ENCODE assay signal across 12 cellular contexts in the genomic region with DNA sequence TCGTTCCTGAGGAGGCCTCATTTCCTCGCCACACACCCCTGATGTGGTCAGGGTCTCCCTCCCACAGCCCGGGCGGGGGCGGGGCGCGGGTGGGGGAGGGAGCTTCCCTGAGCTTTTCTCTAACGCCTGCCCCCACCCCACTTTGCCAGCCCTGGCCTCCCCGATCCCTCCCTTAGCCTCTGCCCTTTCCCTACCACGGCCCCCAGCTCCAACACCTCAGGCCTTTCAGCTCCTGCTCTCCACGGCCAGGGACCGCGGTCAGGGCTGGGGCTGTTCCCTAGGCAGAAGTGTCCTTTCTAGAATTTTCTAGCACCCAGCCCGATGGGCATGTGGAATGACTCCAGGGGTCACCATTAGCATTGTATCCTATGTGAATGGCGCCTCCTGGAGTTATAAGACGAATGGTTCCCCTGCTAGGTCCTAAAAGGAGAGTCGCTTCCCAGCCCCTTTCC.
DNase-seq lines count a peak whose midpoint lies in the region; ATAC-seq and TF ChIP-seq lines count a peak whose summit lies in the region.
"Had no signal": no experiment of that assay in that cellular context is flagged by ENCODE, and none has a peak within 500 bp of the region (broad histone marks: within the 10 kb centered on the region; RNA-seq: fewer than 3 reads in every experiment).

No MANE protein-coding gene starts in this region.

- H3K4me3 ChIP-seq in A673 (ENCODE audit: low read depth, low read length, poor library complexity, severe bottlenecking) (no peak overlapping the region), GM12875 (ENCODE audit: low read depth, low read length) (no peak overlapping the region), hepatocyte (no peak overlapping the region), testis (no peak overlapping the region)

- BruUV-seq in A673 (replicated peaks; lab: Mats Ljungman, UMichigan) = no TSS peak

- H3K9me3 ChIP-seq in A673 (ENCODE audit: low read depth, low read length, poor library complexity, severe bottlenecking) = no peaks in the 10 kb centered on the region
- no peaks in the 10 kb centered on the region for H3K9me3 ChIP-seq in hepatocyte (ENCODE audit: low read depth)
- H3K9me3 ChIP-seq in testis = no peaks in the 10 kb centered on the region

- DNase-seq in A673 (ENCODE audit: low spot score) = no peak
- peak; percentile 54 for DNase-seq in hepatocyte (ENCODE audit: low spot score)
- DNase-seq in testis = no peak
- no peak for DNase-seq in NCI-H1417 treated with DMSO at 0.1 percent for 48 hours (lab: John Stamatoyannopoulos, UW)
- no peak for DNase-seq in GM13976 (ENCODE audit: low spot score)
- DNase-seq: CD4-positive, alpha-beta memory T cell; stimulated activated CD4-positive, alpha-beta T cell treated with anti-CD3 and anti-CD28 coated beads, Interleukin-12 subunit alpha, Interleukin-12 subunit beta, amount 100 ng/mL, for 4 hours had no signal

- intact Hi-C loops in A673 (cut with micrococcal nuclease; ENCODE audit: unreplicated experiment) (no loop called here), testis (cut with DNase I; ENCODE audit: low total_unique reads) (no loop called here)

- in situ Hi-C loops in GM13976 (cut with MboI; ENCODE audit: low sequenced_read_pairs, unreplicated experiment) = no loop called here

- WGBS in hepatocyte (ENCODE audit: low lambda C conversion rate, missing lambda C conversion rate) = 36% methylated on average over 8 of the region's 17 CpGs
- WGBS in testis, 2 donors = 49 to 54% methylated on average over 4 to 11 of the region's 17 CpGs

- TF ChIP-seq CTCF in A673 (conservative IDR thresholded peaks at IDR 0.05; ENCODE audit: low read depth, low read length) (peak; percentile 43), GM12875 (IDR thresholded peaks at IDR 0.05; ENCODE audit: borderline replicate concordance, insufficient read depth, low read depth, low read length) (peak; percentile 8; the same call in 1 of the 2 replicates), VCaP (conservative IDR thresholded peaks at IDR 0.05) (no peak), hepatocyte (IDR thresholded peaks at IDR 0.05; ENCODE audit: poor library complexity) (peak; percentile 47), testis (IDR thresholded peaks at IDR 0.05) (no peak), GM13976 (IDR thresholded peaks at IDR 0.05; ENCODE audit: borderline replicate concordance, control extremely low read depth, extremely low read depth, insufficient read depth, missing control alignments) (no peak)

- H3K79me2 ChIP-seq in hepatocyte = no peaks in the 10 kb centered on the region

- H3K27ac ChIP-seq in A673 (ENCODE audit: low read depth, low read length, poor library complexity, severe bottlenecking) (no peak overlapping the region), VCaP (peak overlapping the region; percentile 54; the same call in 1 of the 2 replicates), hepatocyte (peak overlapping the region; percentile 86), testis (no peak overlapping the region)
- H3K27ac ChIP-seq: KMS-11 had no signal

- no peaks in the 10 kb centered on the region for H3K9me2 ChIP-seq in hepatocyte (replicated peaks; ENCODE audit: insufficient read depth)

- peak overlapping the region; percentile 14 for H2AFZ ChIP-seq in hepatocyte

- H3K4me2 ChIP-seq in hepatocyte = peak overlapping the region; percentile 68
- H3K4me2 ChIP-seq: KMS-11 had no signal

- H4K20me1 ChIP-seq in hepatocyte (ENCODE audit: insufficient read depth, poor library complexity, severe bottlenecking) = no peaks in the 10 kb centered on the region

- CTCF ChIA-PET in A673 (lab: Charles Lee) = no interaction called here

- no peaks in the 10 kb centered on the region for H3K27me3 ChIP-seq in A673 (replicated peaks; ENCODE audit: insufficient read depth, low read depth, low read length, poor library complexity)
- H3K27me3 ChIP-seq in hepatocyte = no peaks in the 10 kb centered on the region
- H3K27me3 ChIP-seq in testis = no peaks in the 10 kb centered on the region

- ATAC-seq in GM21526 (IDR thresholded peaks at IDR 0.05; ENCODE audit: low FRiP score, unreplicated experiment) = no peak
- ATAC-seq: esophagus mucosa had no signal

- POLR2A ChIA-PET in A673 (lab: Charles Lee; ENCODE audit: low non-redundant PET) = no interaction called here

- no peaks in the 10 kb centered on the region for H3K4me1 ChIP-seq in A673 (ENCODE audit: insufficient read depth, low read length, poor library complexity, severe bottlenecking)
- H3K4me1 ChIP-seq in hepatocyte (ENCODE audit: insufficient read depth) = peaks cover 37% of the 10 kb centered on the region
- H3K4me1 ChIP-seq in testis = no peaks in the 10 kb centered on the region

- TF ChIP-seq POLR2A in testis (IDR thresholded peaks at IDR 0.05) = no peak

- H3K36me3 ChIP-seq in A673 (ENCODE audit: insufficient read depth, low read length, poor library complexity, severe bottlenecking) (no peaks in the 10 kb centered on the region), hepatocyte (replicated peaks; ENCODE audit: insufficient read depth, low read depth) (no peaks in the 10 kb centered on the region), testis (ENCODE audit: low read depth, missing control alignments) (no peaks in the 10 kb centered on the region)

Comparison
In these comparisons a context has a peak if more than half of its experiments do, and no peak if none do; other contexts are left out.
1. H3K27ac ChIP-seq: peak in VCaP (single experiment) and hepatocyte (single experiment); none in A673 (single experiment) and testis (0 of 2).
2. CTCF ChIP-seq: peak in A673 (single experiment), GM12875 (single experiment) and hepatocyte (single experiment); none in VCaP (single experiment), testis (0 of 3) and GM13976 (single experiment).